Comparison of ENCODE assay signal across 9 cellular contexts in genomic region chr5:148730272-148730954, GRCh38.
DNase-seq lines count a peak whose midpoint lies in the region; ATAC-seq, FAIRE-seq and TF ChIP-seq lines count a peak whose summit lies in the region.
"Had no signal": no experiment of that assay in that cellular context is flagged by ENCODE, and none has a peak within 500 bp of the region (broad histone marks: within the 10 kb centered on the region; RNA-seq: fewer than 3 reads in every experiment).

No MANE protein-coding gene starts in this region.

- TF ChIP-seq POLR2A in gastroesophageal sphincter (IDR thresholded peaks at IDR 0.05) (no peak), gastrocnemius medialis (IDR thresholded peaks at IDR 0.05) (no peak)

- no peaks in the 10 kb centered on the region for H3K9me3 Mint-ChIP-seq in CD4-positive, alpha-beta memory T cell
- H3K9me3 Mint-ChIP-seq: naive thymus-derived CD8-positive, alpha-beta T cell had no signal

- no peak for TF ChIP-seq CTCF in left ventricle myocardium inferior (IDR thresholded peaks at IDR 0.05; ENCODE audit: borderline replicate concordance)
- TF ChIP-seq CTCF in gastroesophageal sphincter (IDR thresholded peaks at IDR 0.05), result no peak
- TF ChIP-seq CTCF in gastrocnemius medialis (IDR thresholded peaks at IDR 0.05 in 4 of 5, conservative IDR thresholded peaks at IDR 0.05 in 1 of 5), result no peak

- no peak for TF ChIP-seq EP300 in gastroesophageal sphincter (IDR thresholded peaks at IDR 0.05)

- CTCF ChIA-PET in CD4-positive, alpha-beta memory T cell (lab: Charles Lee; ENCODE audit: partially characterized antibody), result interaction anchor here (0.7 to 19.9 kb wide), 68 partner anchors 9 to 781 kb away, joined by 3 to 400 read pairs (median 4); partner anchors contain the start of genes ADRB2 and PCYOX1L

- H3K4me1 Mint-ChIP-seq in CD4-positive, alpha-beta memory T cell, result peaks cover 3 to 16% (median 11%) of the 10 kb centered on the region in 4 donors

- no peaks in the 10 kb centered on the region for H3K36me3 ChIP-seq in left ventricle myocardium inferior
- no peaks in the 10 kb centered on the region for H3K36me3 ChIP-seq in gastroesophageal sphincter
- no peaks in the 10 kb centered on the region for H3K36me3 ChIP-seq in gastrocnemius medialis
- no peaks in the 10 kb centered on the region for H3K36me3 ChIP-seq in CD4-positive, alpha-beta memory T cell (ENCODE audit: insufficient read depth, low read length)

- intact Hi-C loops in Right ventricle myocardium inferior (cut with DNase I) (loop anchor here (2.0 to 5.0 kb wide), 3 partner anchors 438 to 782 kb away; no protein-coding TSS in a partner anchor), left ventricle myocardium inferior (cut with micrococcal nuclease) (loop anchor here (2.0 to 10.0 kb wide), 3 partner anchors 286 to 552 kb away; no protein-coding TSS in a partner anchor), gastrocnemius medialis (cut with DNase I; ENCODE audit: low total_unique reads) (loop anchor here (5.0 to 10.0 kb wide), 2 partner anchors 172 to 494 kb away; no protein-coding TSS in a partner anchor)
- intact Hi-C loops in CD4-positive, alpha-beta memory T cell (cut with micrococcal nuclease), result loop anchor here (5.0 kb wide), 4 partner anchors 77 to 1278 kb away; partner anchors contain the start of gene ADRB2

- POLR2A ChIA-PET in CD4-positive, alpha-beta memory T cell (lab: Charles Lee; ENCODE audit: partially characterized antibody), result interaction anchor here (0.7 kb wide), 1 partner anchor 278 kb away, joined by 3 read pairs; no protein-coding TSS in a partner anchor

- H3K4me3 Mint-ChIP-seq in CD4-positive, alpha-beta memory T cell, result no peak overlapping the region

- H3K4me3 ChIP-seq in left ventricle myocardium inferior (no peak overlapping the region), gastroesophageal sphincter (no peak overlapping the region), gastrocnemius medialis (no peak overlapping the region)
- no peak overlapping the region for H3K4me3 ChIP-seq in CD4-positive, alpha-beta memory T cell (ENCODE audit: low read length in 2 of 2)

- in situ Hi-C loops in gastrocnemius medialis (cut with MboI; ENCODE audit: low sequenced_read_pairs in 4 of 4), result loop anchor here (10.0 to 25.0 kb wide), 5 partner anchors 84 to 507 kb away; no protein-coding TSS in a partner anchor

- peaks cover 1 to 3% of the 10 kb centered on the region in 2 donors for H3K27me3 Mint-ChIP-seq in CD4-positive, alpha-beta memory T cell

- DNase-seq in Right ventricle myocardium inferior (ENCODE audit: missing footprints) (no peak), left ventricle myocardium inferior (no peak), T1000 (lab: John Stamatoyannopoulos, UW) (peak; percentile 71), urothelium cell line (ENCODE audit: low spot score) (no peak), gastrocnemius medialis (no peak), H4 (ENCODE audit: low spot score) (no peak)
- no peak for DNase-seq in CD4-positive, alpha-beta memory T cell

- no peaks in the 10 kb centered on the region for H3K9me3 ChIP-seq in left ventricle myocardium inferior (replicated peaks)
- no peaks in the 10 kb centered on the region for H3K9me3 ChIP-seq in gastroesophageal sphincter
- no peaks in the 10 kb centered on the region for H3K9me3 ChIP-seq in gastrocnemius medialis
- H3K9me3 ChIP-seq in CD4-positive, alpha-beta memory T cell (ENCODE audit: control insufficient read depth in 1 of 2, low read length in 2 of 2), result no peaks in the 10 kb centered on the region

- ATAC-seq in Right ventricle myocardium inferior (peak; percentile 31), gastroesophageal sphincter (peak; percentile 22), gastrocnemius medialis (no peak)

- peak; percentile 30 for FAIRE-seq in urothelium cell line (lab: Jason Lieb, UNC)

- no peaks in the 10 kb centered on the region for H3K36me3 Mint-ChIP-seq in CD4-positive, alpha-beta memory T cell
- H3K36me3 Mint-ChIP-seq: naive thymus-derived CD8-positive, alpha-beta T cell had no signal

- H3K27ac ChIP-seq in left ventricle myocardium inferior (replicated peaks) (no peak overlapping the region), gastroesophageal sphincter (no peak overlapping the region), gastrocnemius medialis (no peak overlapping the region)
- H3K27ac ChIP-seq in CD4-positive, alpha-beta memory T cell (ENCODE audit: low read depth, low read length), result no peak overlapping the region

- H3K4me1 ChIP-seq in left ventricle myocardium inferior (peaks cover 13% of the 10 kb centered on the region), gastroesophageal sphincter (peaks cover 0 to 24% (median 5%) of the 10 kb centered on the region in 3 donors), gastrocnemius medialis (no peaks in the 10 kb centered on the region)
- H3K4me1 ChIP-seq in CD4-positive, alpha-beta memory T cell (ENCODE audit: insufficient read depth, low read length), result peaks cover 10% of the 10 kb centered on the region

- no peak overlapping the region for H3K27ac Mint-ChIP-seq in CD4-positive, alpha-beta memory T cell

- 39 to 49% methylated on average over 7 of the region's 7 CpGs for WGBS in gastroesophageal sphincter (ENCODE audit: low coverage in 1 of 2), 2 donors

- H3K27me3 ChIP-seq in left ventricle myocardium inferior (ENCODE audit: low read depth) (no peaks in the 10 kb centered on the region), gastroesophageal sphincter (no peaks in the 10 kb centered on the region), gastrocnemius medialis (no peaks in the 10 kb centered on the region)
- H3K27me3 ChIP-seq in CD4-positive, alpha-beta memory T cell (ENCODE audit: insufficient read depth, low read length), result no peaks in the 10 kb centered on the region

Comparison
In these comparisons a context has a peak if more than half of its experiments do, and no peak if none do; other contexts are left out.
1. ATAC-seq: peak in Right ventricle myocardium inferior (single experiment) and gastroesophageal sphincter (single experiment); none in gastrocnemius medialis (0 of 2).